In genomic region chr6:133973109-133973971, GRCh38 we compare ENCODE assay signal across 8 cellular contexts. TPM values are rescaled to one million over a fixed set of nuclear protein-coding genes. Genes with fewer than 3 reads are reported as not detected.
A peak's percentile ranks its signal among the peaks of the same experiment; 100 is the strongest.
DNase-seq lines count a peak whose midpoint lies in the region; ATAC-seq, FAIRE-seq and TF ChIP-seq lines count a peak whose summit lies in the region.

No MANE protein-coding gene starts in this region.

- H4K20me1 ChIP-seq in MM.1S (ENCODE audit: insufficient read depth, low read length) = no peaks in the 10 kb centered on the region
- H4K20me1 ChIP-seq in endothelial cell of umbilical vein (replicated peaks; ENCODE audit: control insufficient read depth, extremely low read depth, insufficient read depth, low read length) = peaks cover 9% of the 10 kb centered on the region
- no peaks in the 10 kb centered on the region for H4K20me1 ChIP-seq in neural cell (ENCODE audit: insufficient read depth)

- dilution Hi-C loops in endothelial cell of umbilical vein (cut with MboI; ENCODE audit: extremely low pct_ligation_motif_present, low sequenced_read_pairs) = no loop called here

- ATAC-seq in GM21723 (IDR thresholded peaks at IDR 0.05; ENCODE audit: unreplicated experiment) (peak; percentile 71), GM21528 (IDR thresholded peaks at IDR 0.05; ENCODE audit: low FRiP score, unreplicated experiment) (no peak)

- TF ChIP-seq CTCF in MM.1S (IDR thresholded peaks at IDR 0.05; ENCODE audit: low read length) (peak; percentile 67), endothelial cell of umbilical vein (IDR thresholded peaks at IDR 0.05; ENCODE audit: extremely low read depth in 1 of 2, insufficient read depth in 1 of 2, low read depth in 1 of 2, low read length in 2 of 2) (peak; percentile 42 to 45), neural cell (IDR thresholded peaks at IDR 0.05; ENCODE audit: poor library complexity, severe bottlenecking) (peak; percentile 79)

- H3K9me1 ChIP-seq in endothelial cell of umbilical vein (replicated peaks; ENCODE audit: control insufficient read depth, extremely low read depth, insufficient read depth, low read length) = no peaks in the 10 kb centered on the region

- in situ Hi-C loops in G401 (cut with HindIII; ENCODE audit: low sequenced_read_pairs) = no loop called here

- POLR2A ChIA-PET in endothelial cell of umbilical vein (lab: Charles Lee) = no interaction called here

- no peaks in the 10 kb centered on the region for H3K9me2 ChIP-seq in MM.1S (replicated peaks; ENCODE audit: insufficient read depth, low read length)
- no peaks in the 10 kb centered on the region for H3K9me2 ChIP-seq in neural cell (ENCODE audit: insufficient read depth, low read length)

- peak; percentile 72 for TF ChIP-seq RAD21 in neural cell (conservative IDR thresholded peaks at IDR 0.05)

- no peak for FAIRE-seq in endothelial cell of umbilical vein (lab: Jason Lieb, UNC)

- peaks cover 3% of the 10 kb centered on the region for H3K4me1 ChIP-seq in MM.1S (ENCODE audit: low read length)
- peaks cover 4% of the 10 kb centered on the region for H3K4me1 ChIP-seq in endothelial cell of umbilical vein (ENCODE audit: control insufficient read depth, extremely low read depth, insufficient read depth, low read length)

- no peak for TF ChIP-seq POLR2A in endothelial cell of umbilical vein (IDR thresholded peaks at IDR 0.05; ENCODE audit: low read depth, low read length)

- H3F3A ChIP-seq in MM.1S (ENCODE audit: insufficient read depth, low read length) (no peaks in the 10 kb centered on the region), neural cell (ENCODE audit: insufficient read depth, low read length, poor library complexity, severe bottlenecking) (no peaks in the 10 kb centered on the region)

- intact Hi-C loops in endothelial cell of umbilical vein (cut with micrococcal nuclease) = loop anchor here (1.0 kb wide), 3 partner anchors 49 to 124 kb away; no protein-coding TSS in a partner anchor

- no peak overlapping the region for H3K4me2 ChIP-seq in MM.1S (ENCODE audit: low read depth, low read length)
- H3K4me2 ChIP-seq in endothelial cell of umbilical vein (ENCODE audit: insufficient read depth, low read length) = no peak overlapping the region
- no peak overlapping the region for H3K4me2 ChIP-seq in neural cell (ENCODE audit: low read length)

- H3K79me2 ChIP-seq in MM.1S (ENCODE audit: low read length) = peaks cover 31% of the 10 kb centered on the region
- peaks cover 43% of the 10 kb centered on the region for H3K79me2 ChIP-seq in endothelial cell of umbilical vein (ENCODE audit: control insufficient read depth, insufficient read depth, low read length)
- peaks cover 71% of the 10 kb centered on the region for H3K79me2 ChIP-seq in neural cell (replicated peaks; ENCODE audit: insufficient read depth, low read length)

- H3K4me3 ChIP-seq in MM.1S (ENCODE audit: low read length) (no peak overlapping the region), endothelial cell of umbilical vein (replicated peaks in 1 of 3; ENCODE audit: insufficient read depth in 1 of 3, low read depth in 1 of 3, low read length in 3 of 3) (no peak overlapping the region), neural cell (ENCODE audit: low read length) (no peak overlapping the region)

- H3K36me3 ChIP-seq in MM.1S (replicated peaks; ENCODE audit: insufficient read depth, low read length) = no peaks in the 10 kb centered on the region
- no peaks in the 10 kb centered on the region for H3K36me3 ChIP-seq in endothelial cell of umbilical vein (ENCODE audit: control insufficient read depth in 2 of 2, extremely low read depth in 1 of 2, insufficient read depth in 2 of 2, low read length in 2 of 2)
- no peaks in the 10 kb centered on the region for H3K36me3 ChIP-seq in neural cell (ENCODE audit: insufficient read depth, low read length)

- H3K9ac ChIP-seq in MM.1S (ENCODE audit: low read length) (no peak overlapping the region), endothelial cell of umbilical vein (replicated peaks; ENCODE audit: extremely low read depth, insufficient read depth, low read length) (no peak overlapping the region), neural cell (ENCODE audit: low read length) (no peak overlapping the region)

- H3K27ac ChIP-seq in MM.1S (ENCODE audit: low read length) (no peak overlapping the region), endothelial cell of umbilical vein (ENCODE audit: insufficient read depth, low read depth, low read length) (no peak overlapping the region), neural cell (ENCODE audit: low read length) (no peak overlapping the region)

- TF ChIP-seq EP300 in neural cell (conservative IDR thresholded peaks at IDR 0.05; ENCODE audit: poor library complexity, severe bottlenecking) = no peak

- H3K27me3 ChIP-seq in MM.1S (replicated peaks; ENCODE audit: insufficient read depth, low read length) (no peaks in the 10 kb centered on the region), endothelial cell of umbilical vein (ENCODE audit: control insufficient read depth in 2 of 2, insufficient read depth in 2 of 2, low read length in 2 of 2) (no peaks in the 10 kb centered on the region), neural cell (ENCODE audit: insufficient read depth, low read depth, low read length) (no peaks in the 10 kb centered on the region)

- H2AFZ ChIP-seq in MM.1S (ENCODE audit: low read length) = no peak overlapping the region
- H2AFZ ChIP-seq in endothelial cell of umbilical vein (ENCODE audit: low read depth, low read length) = no peak overlapping the region
- no peak overlapping the region for H2AFZ ChIP-seq in neural cell (ENCODE audit: low read depth, low read length)

- no TSS peak for BruUV-seq in endothelial cell of umbilical vein (replicated peaks; lab: Mats Ljungman, UMichigan)

- DNase-seq in G401 (ENCODE audit: low spot score) (peak; percentile 85), MM.1S (peak; percentile 60), SHP77 (lab: John Stamatoyannopoulos, UW) (peak; percentile 5 to 6), endothelial cell of umbilical vein (ENCODE audit: low read depth, low spot score) (peak; percentile 64)
- DNase-seq in stimulated activated CD8-positive, alpha-beta memory T cell treated with anti-CD3 and anti-CD28 coated beads, Interleukin-4, amount 100 ng/mL, for 48 hours = no peak

- CTCF ChIA-PET in endothelial cell of umbilical vein (lab: Charles Lee) = interaction anchor here (0.6 to 7.4 kb wide), 27 partner anchors 8 to 967 kb away, joined by 3 to 169 read pairs (median 4); partner anchors contain the start of gene TBPL1

- H3K9me3 ChIP-seq in MM.1S (replicated peaks; ENCODE audit: insufficient read depth, low read length) (no peaks in the 10 kb centered on the region), endothelial cell of umbilical vein (replicated peaks; ENCODE audit: control insufficient read depth, insufficient read depth, low read length) (no peaks in the 10 kb centered on the region), neural cell (ENCODE audit: low read length) (no peaks in the 10 kb centered on the region)

TF ChIP-seq in endothelial cell of umbilical vein, 7 proteins besides CTCF, POLR2A, EP300 and RAD21:
- TF ChIP-seq EZH2 (IDR thresholded peaks at IDR 0.05; ENCODE audit: borderline replicate concordance, low read depth, low read length, severe bottlenecking) = no peak

TF ChIP-seq in neural cell, 6 proteins besides CTCF, POLR2A, EP300 and RAD21:
- peak; percentile 77 for TF ChIP-seq SMC3 (conservative IDR thresholded peaks at IDR 0.05; ENCODE audit: poor library complexity)
- TF ChIP-seq MXI1 (conservative IDR thresholded peaks at IDR 0.05; ENCODE audit: poor library complexity, severe bottlenecking) = no peak
- TF ChIP-seq EZH2 (IDR thresholded peaks at IDR 0.05; ENCODE audit: borderline replicate concordance, insufficient read depth, low read length, poor library complexity, severe bottlenecking) = no peak
- no peak for TF ChIP-seq TAF1 (IDR thresholded peaks at IDR 0.05; ENCODE audit: low read depth)
- no peak for TF ChIP-seq REST (IDR thresholded peaks at IDR 0.05; ENCODE audit: borderline replicate concordance)
- no peak for TF ChIP-seq POLR2AphosphoS5 (IDR thresholded peaks at IDR 0.05)
TF ChIP-seq in neural cell: peak in this region for 1.

RNA-seq across cellular contexts. Expression of gene TBPL1, which starts 20.3 kb away (rescaled TPM):
- total RNA-seq in G401 (2014; rRNA removed; shearing (Covaris generic)) = 21.0 and 22.2 TPM in 2 replicates
- total RNA-seq in endothelial cell of umbilical vein = 31.2 and 33.4 TPM in 2 replicates
- 14.9 and 19.6 TPM in 2 replicates for polyA plus RNA-seq in endothelial cell of umbilical vein
- 25.8 and 28.1 TPM in 2 replicates for polyA plus RNA-seq in endothelial cell of umbilical vein (2011; cell fraction: cytosol; rRNA removed)
- polyA plus RNA-seq in endothelial cell of umbilical vein (2011; cell fraction: nucleus; rRNA removed) = 16.4 and 20.3 TPM in 2 replicates
- polyA plus RNA-seq in endothelial cell of umbilical vein (2012) = 36.4 and 52.9 TPM in 2 replicates
- 10.9 and 18.1 TPM in 2 replicates for polyA minus RNA-seq in endothelial cell of umbilical vein
- polyA minus RNA-seq in endothelial cell of umbilical vein (2011; cell fraction: cytosol; rRNA and poly(A)+ RNA removed) = 8.9 TPM
- polyA minus RNA-seq in endothelial cell of umbilical vein (2011; cell fraction: nucleus; rRNA and poly(A)+ RNA removed) = 9.4 and 12.5 TPM in 2 replicates
- polyA plus RNA-seq in neural cell = 110 and 126 TPM in 2 replicates
- 89.8 and 109 TPM in 2 replicates for polyA minus RNA-seq in neural cell
